In genomic region chr15:85726446-85726845, GRCh38 we compare ENCODE assay signal across 14 cellular contexts.
DNase-seq lines count a peak whose midpoint lies in the region; ATAC-seq, FAIRE-seq and TF ChIP-seq lines count a peak whose summit lies in the region.
"Had no signal": no experiment of that assay in that cellular context is flagged by ENCODE, and none has a peak within 500 bp of the region (broad histone marks: within the 10 kb centered on the region; RNA-seq: fewer than 3 reads in every experiment).

No MANE protein-coding gene starts in this region.

- H3K79me2 ChIP-seq in ACC112 (ENCODE audit: control insufficient read depth, insufficient read depth, low read length, unreplicated experiment) = no peaks in the 10 kb centered on the region

- no peaks in the 10 kb centered on the region for H3K27me3 ChIP-seq in ACC112 (ENCODE audit: insufficient read depth, low read length)
- H3K27me3 ChIP-seq in prostate gland (replicated peaks; ENCODE audit: insufficient read depth) = no peaks in the 10 kb centered on the region

- H3K9me3 ChIP-seq in prostate gland = no peaks in the 10 kb centered on the region

- 62% methylated on average over 2 of the region's 2 CpGs for WGBS in prostate gland

- intact Hi-C loops in prostate gland (cut with DNase I) (loop anchor here (5.0 to 10.0 kb wide), 3 partner anchors 109 to 432 kb away; no protein-coding TSS in a partner anchor), posterior vena cava (cut with DNase I) (no loop called here)

- no peak overlapping the region for H2AFZ ChIP-seq in ACC112 (ENCODE audit: low read length, unreplicated experiment)

- H3K36me3 ChIP-seq in ACC112 (ENCODE audit: insufficient read depth, low read length) = peaks cover 37% of the 10 kb centered on the region
- H3K36me3 ChIP-seq in prostate gland = peaks cover 0 to 4% of the 10 kb centered on the region in 2 donors

- ATAC-seq in GM21423 (IDR thresholded peaks at IDR 0.05; ENCODE audit: unreplicated experiment) = no peak
- ATAC-seq: HCT116 had no signal

- FAIRE-seq in D721Med (lab: Jason Lieb, UNC) = no peak

- peak overlapping the region; percentile 4; the same call in 1 of the 2 replicates for H3K4me3 ChIP-seq in ACC112 (ENCODE audit: low read depth, low read length)
- H3K4me3 ChIP-seq in fibroblast of mammary gland (ENCODE audit: control insufficient read depth, low read depth, low read length) = no peak overlapping the region
- no peak overlapping the region for H3K4me3 ChIP-seq in prostate gland

- H3K4me1 ChIP-seq in ACC112 (ENCODE audit: control insufficient read depth, insufficient read depth, low read length, unreplicated experiment) (peaks cover 37% of the 10 kb centered on the region), prostate gland (replicated peaks) (no peaks in the 10 kb centered on the region)

- DNase-seq in GM04504 (ENCODE audit: low read depth) (peak; percentile 47), fibroblast of mammary gland (ENCODE audit: low read depth) (peak; percentile 51), prostate gland (ENCODE audit: low spot score) (no peak), HT-29 (ENCODE audit: low spot score) (no peak), posterior vena cava (ENCODE audit: low spot score) (no peak), D721Med (ENCODE audit: insufficient read length, low spot score) (no peak)
- DNase-seq: activated CD4-positive, alpha-beta T cell treated with anti-CD3 and anti-CD28 coated beads, Interleukin-2, amount 10 ng/mL, durations not matched to agents 7 days and 5 days; activated naive CD4-positive, alpha-beta T cell treated with anti-CD3 and anti-CD28 coated beads, Interleukin-2, amount 10 ng/mL, durations not matched to agents 7 days and 5 days; NCI-H187 treated with DMSO at 0.1 percent for 48 hours; NK-92 treated with Interleukin-12 subunit alpha and Interleukin-12 subunit beta, amount 100 ng/mL, for 24 hours had no signal

- no peak for TF ChIP-seq CTCF in fibroblast of mammary gland (conservative IDR thresholded peaks at IDR 0.05; ENCODE audit: control insufficient read depth, insufficient read depth, low read depth, low read length)
- no peak for TF ChIP-seq CTCF in prostate gland (IDR thresholded peaks at IDR 0.05)
- no peak for TF ChIP-seq CTCF in D721Med (IDR thresholded peaks at IDR 0.05; ENCODE audit: insufficient read depth, missing control alignments)

- no peak for TF ChIP-seq POLR2A in prostate gland (IDR thresholded peaks at IDR 0.05)

- H3K27ac ChIP-seq in ACC112 (ENCODE audit: low read depth, low read length) (peak overlapping the region; percentile 68), prostate gland (peak overlapping the region; percentile 55 to 63)
- H3K27ac ChIP-seq: C4-2B had no signal

Comparison
In these comparisons a context has a peak if more than half of its experiments do, and no peak if none do; other contexts are left out.
1. DNase-seq: peak in GM04504 (single experiment) and fibroblast of mammary gland (single experiment); none in prostate gland (single experiment), HT-29 (single experiment), posterior vena cava (single experiment) and D721Med (single experiment).